Comparison of ENCODE assay signal across 24 cellular contexts in the genomic region with DNA sequence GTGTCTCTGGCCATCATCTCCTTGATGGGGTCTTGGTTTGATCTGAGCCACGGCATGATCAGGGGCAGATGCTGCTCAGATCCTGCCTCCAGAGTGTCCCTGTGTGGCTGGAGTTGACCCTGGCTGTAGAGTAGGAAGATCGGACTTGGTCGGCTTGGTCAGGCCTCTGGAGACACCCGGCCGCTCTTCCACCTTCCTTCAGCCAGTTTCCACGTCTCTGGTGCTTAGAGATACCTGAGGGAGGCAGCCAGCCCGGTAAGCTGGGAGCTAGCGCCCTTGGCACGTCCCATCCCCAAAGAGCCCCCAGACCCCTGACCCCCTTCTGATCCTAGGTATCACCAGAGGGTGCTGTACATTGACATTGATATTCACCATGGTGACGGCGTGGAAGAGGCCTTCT. TPM values are rescaled to one million over a fixed set of nuclear protein-coding genes. Genes with fewer than 3 reads are reported as not detected.
"Had no signal": no experiment of that assay in that cellular context is flagged by ENCODE, and none has a peak within 500 bp of the region (broad histone marks: within the 10 kb centered on the region; RNA-seq: fewer than 3 reads in every experiment).

No MANE protein-coding gene starts in this region.

- ATAC-seq: HepG2 had no signal

- H3K9me3 ChIP-seq: SJSA1 had no signal

- H3K27ac ChIP-seq: KMS-11, SJSA1, SK-N-MC had no signal

- H3K9ac ChIP-seq: KMS-11 had no signal

- DNase-seq: IMR-90, Kasumi-1, MM.1S, NCI-H1092 treated with DMSO at 0.1 percent for 48 hours, NCI-H1436, NCI-H187, NCI-H2029, NCI-H2081 treated with DMSO at 0.1 percent for 48 hours, NCI-H2171, NCI-H226, NCI-H446, NCI-H510A, NCI-H524 treated with DMSO at 0.1 percent for 48 hours, NCI-H69, NCI-H774, OCI-M1, Right ventricle myocardium superior, RPMI8226, SIG-M5 had no signal

- H3K4me2 ChIP-seq: KMS-11 had no signal

- H3K4me3 ChIP-seq: SJSA1, SK-N-MC had no signal

- H3K4me1 ChIP-seq: SJSA1 had no signal

- H3K27me3 ChIP-seq: SJSA1 had no signal

RNA-seq across cellular contexts. Expression of a gene that starts 35.1 kb away (rescaled TPM):
- total RNA-seq: HT1080, IMR-90, SJSA1 had no signal
